1 cellular context compared by ENCODE assay signal in genomic region chr15:33601461-33601860, GRCh38.
TF ChIP-seq lines count a peak whose summit lies in the region.

No MANE protein-coding gene starts in this region.

TF ChIP-seq in H1, 55 proteins besides CTCF, POLR2A, EP300 and RAD21 (continued from another document):
- TF ChIP-seq USF2 (IDR thresholded peaks at IDR 0.05; ENCODE audit: low read length) (no peak), RXRA (IDR thresholded peaks at IDR 0.05; ENCODE audit: insufficient read depth, low read depth, low read length) (no peak), SIN3A (conservative IDR thresholded peaks at IDR 0.05 in 1 of 2, IDR thresholded peaks at IDR 0.05 in 1 of 2; ENCODE audit: low read depth in 1 of 2, low read length in 2 of 2) (no peak), SP1 (IDR thresholded peaks at IDR 0.05; ENCODE audit: low read depth, low read length) (no peak), CHD2 (IDR thresholded peaks at IDR 0.05; ENCODE audit: low read length) (no peak)
